Comparison of ENCODE assay signal across 8 cellular contexts in genomic region chr2:101823347-101823791, GRCh38.
DNase-seq lines count a peak whose midpoint lies in the region; ATAC-seq lines count a peak whose summit lies in the region.

No MANE protein-coding gene starts in this region.

- intact Hi-C loops in activated CD4-positive, alpha-beta T cell treated with anti-CD3 and anti-CD28 coated beads, Interleukin-2, amount 10 ng/mL, durations not matched to agents 24 days and 14 days (cut with micrococcal nuclease): no loop called here

- H4K8ac ChIP-seq in mesenchymal stem cell (ENCODE audit: low read length): no peak overlapping the region

- no peaks in the 10 kb centered on the region for H3K9me3 Mint-ChIP-seq in activated CD4-positive, alpha-beta T cell treated with anti-CD3 and anti-CD28 coated beads, Interleukin-2, amount 10 ng/mL, durations not matched to agents 24 days and 14 days

- H3K36me3 ChIP-seq in mesenchymal stem cell (ENCODE audit: control insufficient read depth in 1 of 2, insufficient read depth in 2 of 2, low read depth in 1 of 2, low read length in 2 of 2): peaks cover 0 to 53% of the 10 kb centered on the region in 2 experiments

- ATAC-seq in GM21619 (IDR thresholded peaks at IDR 0.05; ENCODE audit: unreplicated experiment) (peak; percentile 79), GM21423 (IDR thresholded peaks at IDR 0.05; ENCODE audit: unreplicated experiment) (no peak)

- H3K27ac Mint-ChIP-seq in activated CD4-positive, alpha-beta T cell treated with anti-CD3 and anti-CD28 coated beads, Interleukin-2, amount 10 ng/mL, durations not matched to agents 24 days and 14 days: peak overlapping the region; percentile 73

- peaks cover 23% of the 10 kb centered on the region for H3K36me3 Mint-ChIP-seq in activated CD4-positive, alpha-beta T cell treated with anti-CD3 and anti-CD28 coated beads, Interleukin-2, amount 10 ng/mL, durations not matched to agents 24 days and 14 days (ENCODE audit: low read depth)

- peak; percentile 63 for DNase-seq in CD1c-positive myeloid dendritic cell (ENCODE audit: extremely low spot score)
- DNase-seq in MV-4-11 (lab: John Stamatoyannopoulos, UW): peak; percentile 20
- peak; percentile 91 for DNase-seq in activated CD4-positive, alpha-beta T cell treated with anti-CD3 and anti-CD28 coated beads, Interleukin-2, amount 10 ng/mL, durations not matched to agents 24 days and 14 days
- peak; percentile 92 for DNase-seq in dermis blood vessel endothelial cell
- DNase-seq in mesenchymal stem cell: peak; percentile 71
- peak; percentile 30 for DNase-seq in stimulated activated CD8-positive, alpha-beta memory T cell treated with anti-CD3 and anti-CD28 coated beads, Interleukin-7, amount 100 ng/mL, for 24 hours (ENCODE audit: low read depth)

- H2AFZ ChIP-seq in mesenchymal stem cell (ENCODE audit: low read depth, low read length): no peak overlapping the region

- H3K9me3 ChIP-seq in mesenchymal stem cell (ENCODE audit: control insufficient read depth, low read length): no peaks in the 10 kb centered on the region

- peak overlapping the region in 1 of 2 experiments; percentile 43 for H3K23ac ChIP-seq in mesenchymal stem cell (ENCODE audit: low read length in 2 of 2)

- peak overlapping the region; percentile 7 for H3K9ac ChIP-seq in mesenchymal stem cell (ENCODE audit: low read length)

- H2AK5ac ChIP-seq in mesenchymal stem cell (ENCODE audit: low read length, severe bottlenecking): no peak overlapping the region

- H3K18ac ChIP-seq in mesenchymal stem cell (ENCODE audit: low read depth in 1 of 2, low read length in 2 of 2): peak overlapping the region in 1 of 2 experiments; percentile 57

- H3K4me1 Mint-ChIP-seq in activated CD4-positive, alpha-beta T cell treated with anti-CD3 and anti-CD28 coated beads, Interleukin-2, amount 10 ng/mL, durations not matched to agents 24 days and 14 days: peaks cover 54% of the 10 kb centered on the region

- no peak overlapping the region for H3K4me2 ChIP-seq in mesenchymal stem cell (ENCODE audit: low read length, poor library complexity, severe bottlenecking)

- H3K27me3 ChIP-seq in mesenchymal stem cell (ENCODE audit: control insufficient read depth in 1 of 2, insufficient read depth in 1 of 2, low read length in 2 of 2): no peaks in the 10 kb centered on the region

- H3K4me3 Mint-ChIP-seq in activated CD4-positive, alpha-beta T cell treated with anti-CD3 and anti-CD28 coated beads, Interleukin-2, amount 10 ng/mL, durations not matched to agents 24 days and 14 days: peak overlapping the region; percentile 65

- H3K14ac ChIP-seq in mesenchymal stem cell (ENCODE audit: low read length in 2 of 2): no peak overlapping the region

- peak overlapping the region; percentile 11 for H3K27ac ChIP-seq in mesenchymal stem cell (ENCODE audit: low read length, poor library complexity, severe bottlenecking)

- H3K4me1 ChIP-seq in mesenchymal stem cell (ENCODE audit: control insufficient read depth, insufficient read depth, low read depth, low read length): peaks cover 10% of the 10 kb centered on the region

- no peak overlapping the region for H3K4me3 ChIP-seq in mesenchymal stem cell (ENCODE audit: insufficient read depth in 1 of 2, low read depth in 1 of 2, low read length in 2 of 2)

- peaks cover 5% of the 10 kb centered on the region for H3K79me1 ChIP-seq in mesenchymal stem cell (replicated peaks; ENCODE audit: low read length, poor library complexity, severe bottlenecking)

- no peak overlapping the region for H2BK5ac ChIP-seq in mesenchymal stem cell (ENCODE audit: low read depth, low read length, poor library complexity, severe bottlenecking)

- no peak overlapping the region for H3K4ac ChIP-seq in mesenchymal stem cell (ENCODE audit: low read depth in 1 of 2, low read length in 2 of 2)

- H2BK120ac ChIP-seq in mesenchymal stem cell (ENCODE audit: low read depth, low read length): no peak overlapping the region

- no peaks in the 10 kb centered on the region for H3K27me3 Mint-ChIP-seq in activated CD4-positive, alpha-beta T cell treated with anti-CD3 and anti-CD28 coated beads, Interleukin-2, amount 10 ng/mL, durations not matched to agents 24 days and 14 days

- 65% methylated on average over 13 of the region's 14 CpGs for whole genome bisulfite sequencing in mesenchymal stem cell

- no peak overlapping the region for H2BK15ac ChIP-seq in mesenchymal stem cell (ENCODE audit: low read depth, poor library complexity, severe bottlenecking)

- peak overlapping the region in 1 of 2 experiments; percentile 54 for H2BK12ac ChIP-seq in mesenchymal stem cell (ENCODE audit: low read length in 2 of 2)

- no peak overlapping the region for H4K91ac ChIP-seq in mesenchymal stem cell (ENCODE audit: low read length)

Comparison
In these comparisons a context has a peak if more than half of its experiments do, and no peak if none do; other contexts are left out.
1. DNase-seq: peak in every context shown above with its lines; median percentile 92 in dermis blood vessel endothelial cell; 91 in activated CD4-positive, alpha-beta T cell treated with anti-CD3 and anti-CD28 coated beads, Interleukin-2, amount 10 ng/mL, durations not matched to agents 24 days and 14 days; 71 in mesenchymal stem cell; 63 in CD1c-positive myeloid dendritic cell; 30 in stimulated activated CD8-positive, alpha-beta memory T cell treated with anti-CD3 and anti-CD28 coated beads, Interleukin-7, amount 100 ng/mL, for 24 hours; 20 in MV-4-11.